14 cellular contexts compared by ENCODE assay signal in the genomic region with DNA sequence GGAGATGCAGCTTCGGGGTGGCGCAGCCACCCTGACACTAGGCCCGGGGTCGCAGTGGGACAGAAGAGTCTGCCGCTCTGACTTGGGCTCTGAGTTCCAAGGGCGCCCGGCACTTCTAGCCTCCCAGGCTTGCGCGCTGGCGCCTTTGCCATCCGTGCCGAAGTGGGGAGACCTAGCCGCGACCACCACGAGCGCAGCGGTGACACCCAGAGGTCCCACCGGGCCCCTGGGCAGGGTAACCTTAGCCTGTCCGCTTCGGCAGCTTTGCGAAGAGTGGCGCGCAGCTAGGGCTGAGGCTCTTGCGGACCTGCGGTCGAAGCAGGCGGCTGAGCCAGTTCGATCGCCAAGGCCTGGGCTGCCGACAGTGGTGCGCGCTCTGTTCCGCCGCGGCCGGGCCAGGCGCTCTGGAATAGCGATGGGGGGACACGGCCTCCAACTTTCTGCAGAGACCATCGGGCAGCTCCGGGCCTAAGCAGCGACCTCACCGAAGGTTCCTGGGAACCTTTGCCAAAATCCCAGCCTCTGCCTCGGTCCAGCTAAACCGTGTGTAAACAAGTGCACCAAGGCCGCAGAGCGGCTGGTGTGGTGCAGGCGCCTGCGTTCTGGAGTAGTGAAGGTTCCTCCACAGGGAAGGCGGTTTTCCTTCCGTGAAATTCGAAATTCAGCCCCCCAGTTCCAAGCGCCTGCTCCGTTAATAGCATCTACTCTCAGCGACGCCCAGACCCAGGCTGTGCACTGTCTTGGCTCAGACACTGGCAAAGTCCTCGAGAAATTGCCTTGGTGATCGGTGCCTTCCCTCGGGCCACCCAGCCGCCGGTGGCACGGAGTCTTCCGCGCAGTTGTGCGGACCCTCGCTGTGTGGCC. TPM values are rescaled to one million over a fixed set of nuclear protein-coding genes. Genes with fewer than 3 reads are reported as not detected.
DNase-seq lines count a peak whose midpoint lies in the region; ATAC-seq lines count a peak whose summit lies in the region.
"Had no signal": no experiment of that assay in that cellular context is flagged by ENCODE, and none has a peak within 500 bp of the region (broad histone marks: within the 10 kb centered on the region; RNA-seq: fewer than 3 reads in every experiment).

No MANE protein-coding gene starts in this region.

- no peak overlapping the region for H3K14ac ChIP-seq in trophoblast cell (ENCODE audit: low read length)

- peaks cover 55% of the 10 kb centered on the region for H3K27me3 Mint-ChIP-seq in activated T-helper 17 cell treated with anti-CD3 and anti-CD28 coated beads, Interleukin-2, amount 50 U/mL, for 72 hours

- H3K4me3 Mint-ChIP-seq in activated T-helper 17 cell treated with anti-CD3 and anti-CD28 coated beads, Interleukin-2, amount 50 U/mL, for 72 hours, result peak overlapping the region; percentile 32
- H3K4me3 Mint-ChIP-seq: activated B cell treated with CpG ODN at 0.5 μM for 24 hours had no signal

- H3K79me1 ChIP-seq in trophoblast cell (ENCODE audit: low read length), result no peaks in the 10 kb centered on the region

- WGBS in trophoblast cell (ENCODE audit: extremely low coverage, insufficient coverage, insufficient read length), result no CpG with 5 or more reads among the region's 66 CpGs

- H2BK12ac ChIP-seq in trophoblast cell (ENCODE audit: low read length), result no peak overlapping the region

- H3K27ac Mint-ChIP-seq in activated T-helper 17 cell treated with anti-CD3 and anti-CD28 coated beads, Interleukin-2, amount 50 U/mL, for 72 hours, result no peak overlapping the region
- H3K27ac Mint-ChIP-seq: activated B cell treated with CpG ODN at 0.5 μM for 24 hours had no signal

- no peak overlapping the region for H3K9ac ChIP-seq in trophoblast cell (ENCODE audit: low read length)

- peaks cover 7% of the 10 kb centered on the region for H3K36me3 Mint-ChIP-seq in activated T-helper 17 cell treated with anti-CD3 and anti-CD28 coated beads, Interleukin-2, amount 50 U/mL, for 72 hours (ENCODE audit: low read depth)

- no peak overlapping the region for H4K12ac ChIP-seq in trophoblast cell (ENCODE audit: low read depth, low read length)

- H4K8ac ChIP-seq in trophoblast cell (ENCODE audit: low read depth, low read length), result no peak overlapping the region

- no peaks in the 10 kb centered on the region for H3K9me3 Mint-ChIP-seq in activated T-helper 17 cell treated with anti-CD3 and anti-CD28 coated beads, Interleukin-2, amount 50 U/mL, for 72 hours
- H3K9me3 Mint-ChIP-seq: activated B cell treated with CpG ODN at 0.5 μM for 24 hours had no signal

- peaks cover 10% of the 10 kb centered on the region for H3K4me1 Mint-ChIP-seq in activated T-helper 17 cell treated with anti-CD3 and anti-CD28 coated beads, Interleukin-2, amount 50 U/mL, for 72 hours

- no peaks in the 10 kb centered on the region for H3K36me3 ChIP-seq in trophoblast cell (ENCODE audit: control insufficient read depth in 1 of 2, insufficient read depth in 2 of 2, low read length in 2 of 2)

- peaks cover 6% of the 10 kb centered on the region for H3K9me3 ChIP-seq in trophoblast cell (ENCODE audit: insufficient read depth, low read depth, low read length)

- no peak overlapping the region for H4K91ac ChIP-seq in trophoblast cell (ENCODE audit: low read depth, low read length)

- H3K79me2 ChIP-seq in trophoblast cell (ENCODE audit: control insufficient read depth, insufficient read depth, low read length, poor library complexity), result no peaks in the 10 kb centered on the region

- no peak overlapping the region for H3K23ac ChIP-seq in trophoblast cell (ENCODE audit: low read length)

- DNase-seq in Daoy (ENCODE audit: low read depth) (peak; percentile 44), iPS-NIHi11 (ENCODE audit: low spot score) (peak; percentile 37), trophoblast cell (no peak), EL (no peak), MV-4-11 (lab: John Stamatoyannopoulos, UW) (no peak), OCI-M1 (lab: John Stamatoyannopoulos, UW) (no peak)
- DNase-seq: activated B cell treated with CpG ODN at 0.5 μM for 24 hours; activated naive CD4-positive, alpha-beta T cell treated with Interleukin-2 at 50 U/mL for 16 hours; effector memory CD4-positive, alpha-beta T cell; NCI-H345; SHP77 had no signal

- H3K27me3 ChIP-seq in trophoblast cell (ENCODE audit: insufficient read depth, low read length), result peaks cover 75% of the 10 kb centered on the region

- H3K27ac ChIP-seq in trophoblast cell (ENCODE audit: low read depth, low read length), result no peak overlapping the region

- H2BK120ac ChIP-seq in trophoblast cell (ENCODE audit: insufficient read depth, low read length, poor library complexity), result no peak overlapping the region

- H2BK5ac ChIP-seq in trophoblast cell (ENCODE audit: low read depth, low read length, poor library complexity), result no peak overlapping the region

- no peak overlapping the region for H2AFZ ChIP-seq in trophoblast cell (ENCODE audit: insufficient read depth, low read length, poor library complexity)

- peak overlapping the region; percentile 32 for H3K4me2 ChIP-seq in trophoblast cell (ENCODE audit: low read length)

- peaks cover 6 to 12% of the 10 kb centered on the region in 2 experiments for H3K4me1 ChIP-seq in trophoblast cell (ENCODE audit: control insufficient read depth in 1 of 2, insufficient read depth in 2 of 2, low read length in 2 of 2)

- no peak overlapping the region for H3K4me3 ChIP-seq in trophoblast cell (ENCODE audit: low read depth, low read length)

- no peak overlapping the region for H3K18ac ChIP-seq in trophoblast cell (ENCODE audit: low read length)

- H3K4ac ChIP-seq in trophoblast cell (ENCODE audit: low read depth, low read length), result no peak overlapping the region

- no peak for ATAC-seq in activated T-helper 17 cell treated with anti-CD3 and anti-CD28 coated beads, Interleukin-2, amount 50 U/mL, for 72 hours (replicated peaks)
- ATAC-seq in GM19455 (IDR thresholded peaks at IDR 0.05; ENCODE audit: unreplicated experiment), result no peak

- H2AK5ac ChIP-seq in trophoblast cell (ENCODE audit: low read length), result no peak overlapping the region

RNA-seq across cellular contexts. Expression of gene TLX3, which starts 7.4 kb away (rescaled TPM):
- total RNA-seq in Daoy (2014; rRNA removed; shearing (Covaris generic)), result 20.1 and 21.9 TPM in 2 replicates
- not detected for total RNA-seq in activated T-helper 17 cell treated with anti-CD3 and anti-CD28 coated beads, Interleukin-2, amount 50 U/mL, for 72 hours
- polyA plus RNA-seq in trophoblast cell (2013), result not detected in 2 replicates
- total RNA-seq: activated B cell treated with CpG ODN at 0.5 μM for 24 hours, MCF 10A had no signal

Comparison
In these comparisons a context has a peak if more than half of its experiments do, and no peak if none do; other contexts are left out.
1. DNase-seq: peak in Daoy (single experiment) and iPS-NIHi11 (single experiment); none in trophoblast cell (0 of 2), EL (single experiment), MV-4-11 (single experiment) and OCI-M1 (single experiment).
2. RNA of gene TLX3, which starts 7.4 kb away (total RNA-seq): 20.1 to 21.9 TPM in Daoy; not detected in activated T-helper 17 cell treated with anti-CD3 and anti-CD28 coated beads, Interleukin-2, amount 50 U/mL, for 72 hours; every median in the first group is over 10 times any median in the second.